ENCODE assay signal across 8 cellular contexts in genomic region chr10:110867807-110868465, GRCh38. TPM values are rescaled to one million over a fixed set of nuclear protein-coding genes. Genes with fewer than 3 reads are reported as not detected.
DNase-seq lines count a peak whose midpoint lies in the region; ATAC-seq and TF ChIP-seq lines count a peak whose summit lies in the region.
"Had no signal": no experiment of that assay in that cellular context is flagged by ENCODE, and none has a peak within 500 bp of the region (broad histone marks: within the 10 kb centered on the region; RNA-seq: fewer than 3 reads in every experiment).

No MANE protein-coding gene starts in this region.

- TF ChIP-seq POLR2A in gastroesophageal sphincter (IDR thresholded peaks at IDR 0.05), result no peak

- TF ChIP-seq CTCF in GM23338 (conservative IDR thresholded peaks at IDR 0.05; ENCODE audit: low read depth in 2 of 2) (no peak), gastroesophageal sphincter (IDR thresholded peaks at IDR 0.05) (no peak), GM10248 (IDR thresholded peaks at IDR 0.05; ENCODE audit: control extremely low read depth, extremely low read depth, low read depth, missing control alignments) (no peak)

- no peak overlapping the region for H3K4me3 ChIP-seq in GM23338
- no peak overlapping the region for H3K4me3 ChIP-seq in gastroesophageal sphincter

- H2AFZ ChIP-seq in GM23338, result peak overlapping the region; percentile 80; the same call in 1 of the 2 replicates

- WGBS in gastroesophageal sphincter (ENCODE audit: low coverage in 1 of 2), 2 donors, result 50 to 72% methylated on average over 3 to 4 of the region's 4 CpGs

- H3K9me2 ChIP-seq in GM23338 (ENCODE audit: insufficient read depth), result no peaks in the 10 kb centered on the region

- peaks cover 29% of the 10 kb centered on the region for H3K4me1 Mint-ChIP-seq in GM23338
- H3K4me1 Mint-ChIP-seq in T-cell, result peaks cover 84 to 87% (median 86%) of the 10 kb centered on the region in 3 donors
- H3K4me1 Mint-ChIP-seq in stimulated activated naive CD8-positive, alpha-beta T cell treated with anti-CD3 and anti-CD28 coated beads, Interleukin-15, amount 100 ng/mL, for 72 hours, result peaks cover 85% of the 10 kb centered on the region

- POLR2A ChIA-PET in T-cell (lab: Charles Lee), result interaction anchor here (0.6 to 1.7 kb wide), 10 partner anchors 8 to 51 kb away, joined by 3 to 10 read pairs (median 4); partner anchors contain the start of genes BBIP1 (in 1 of the 2) and SHOC2 (in 1 of the 2)
- POLR2A ChIA-PET in GM10248 (lab: Yijun Ruan, JAX), result interaction anchor here (0.8 kb wide), 1 partner anchor 22 kb away, joined by 3 read pairs; no protein-coding TSS in a partner anchor

- H3K4me3 Mint-ChIP-seq in GM23338 (no peak overlapping the region), T-cell (peak overlapping the region; percentile 84 to 99 (median 97))
- H3K4me3 Mint-ChIP-seq in stimulated activated naive CD8-positive, alpha-beta T cell treated with anti-CD3 and anti-CD28 coated beads, Interleukin-15, amount 100 ng/mL, for 72 hours, result peak overlapping the region; percentile 83 to 93

- no peak overlapping the region for H3K4me2 ChIP-seq in GM23338

- DNase-seq in GM23338 (ENCODE audit: low spot score) (no peak), T-cell (no peak), GM10248 (ENCODE audit: extremely low spot score) (no peak), kidney glomerular epithelial cell (lab: John Stamatoyannopoulos, UW) (no peak)
- no peak for DNase-seq in stimulated activated naive CD8-positive, alpha-beta T cell treated with anti-CD3 and anti-CD28 coated beads, Interleukin-15, amount 100 ng/mL, for 72 hours
- DNase-seq in stimulated activated CD4-positive, alpha-beta T cell treated with anti-CD3 and anti-CD28 coated beads, Interleukin-4, amount 100 ng/mL, for 1 hour, result no peak
- DNase-seq: NCI-H1436 had no signal

- no peak for ATAC-seq in GM23338
- no peak for ATAC-seq in T-cell (replicated peaks in 1 of 4)
- no peak for ATAC-seq in gastroesophageal sphincter
- no peak for ATAC-seq in stimulated activated naive CD8-positive, alpha-beta T cell treated with anti-CD3 and anti-CD28 coated beads, Interleukin-15, amount 100 ng/mL, for 72 hours

- H3K27ac Mint-ChIP-seq in GM23338, result peak overlapping the region; percentile 29; the same call in 1 of the 2 replicates
- peak overlapping the region; percentile 99 for H3K27ac Mint-ChIP-seq in T-cell
- peak overlapping the region; percentile 53 to 95 for H3K27ac Mint-ChIP-seq in stimulated activated naive CD8-positive, alpha-beta T cell treated with anti-CD3 and anti-CD28 coated beads, Interleukin-15, amount 100 ng/mL, for 72 hours

- H3K36me3 ChIP-seq in GM23338 (ENCODE audit: insufficient read depth) (no peaks in the 10 kb centered on the region), gastroesophageal sphincter (no peaks in the 10 kb centered on the region)

- no peak for TF ChIP-seq EP300 in gastroesophageal sphincter (IDR thresholded peaks at IDR 0.05)

- H3K36me3 Mint-ChIP-seq in GM23338 (ENCODE audit: low read depth) (no peaks in the 10 kb centered on the region; the same call in 2 of the 3 replicates), T-cell (peaks cover 4% of the 10 kb centered on the region)

- no peaks in the 10 kb centered on the region for H3K79me2 ChIP-seq in GM23338 (replicated peaks; ENCODE audit: insufficient read depth)

- H3F3A ChIP-seq in GM23338 (replicated peaks; ENCODE audit: low read depth), result no peaks in the 10 kb centered on the region

- H3K9me3 ChIP-seq in gastroesophageal sphincter, result no peaks in the 10 kb centered on the region

- no peak overlapping the region for H3K27ac ChIP-seq in GM23338 (ENCODE audit: low read depth)
- H3K27ac ChIP-seq in gastroesophageal sphincter, result peak overlapping the region in 3 of 4 donors; percentile 13 to 46 (median 33)

- CTCF ChIA-PET in T-cell (lab: Charles Lee), result interaction anchor here (0.6 to 2.0 kb wide), 7 partner anchors 8 to 33 kb away, joined by 3 to 5 read pairs (median 4); no protein-coding TSS in a partner anchor
- CTCF ChIA-PET in GM10248 (lab: Yijun Ruan, JAX), result interaction anchor here (0.8 to 4.7 kb wide), 11 partner anchors 10 to 513 kb away, joined by 3 to 27 read pairs (median 5); no protein-coding TSS in a partner anchor

- peaks cover 7% of the 10 kb centered on the region for H3K27me3 Mint-ChIP-seq in GM23338 (ENCODE audit: insufficient read depth, low read depth, poor library complexity)
- H3K27me3 Mint-ChIP-seq in T-cell, result no peaks in the 10 kb centered on the region
- no peaks in the 10 kb centered on the region for H3K27me3 Mint-ChIP-seq in stimulated activated naive CD8-positive, alpha-beta T cell treated with anti-CD3 and anti-CD28 coated beads, Interleukin-15, amount 100 ng/mL, for 72 hours

- H3K4me1 ChIP-seq in GM23338 (ENCODE audit: insufficient read depth), result peaks cover 11% of the 10 kb centered on the region
- H3K4me1 ChIP-seq in gastroesophageal sphincter, result peaks cover 0 to 32% (median 10%) of the 10 kb centered on the region in 3 donors

- H3K9me3 Mint-ChIP-seq in GM23338, result no peaks in the 10 kb centered on the region
- H3K9me3 Mint-ChIP-seq in T-cell, result peaks cover 0 to 4% (median 0%) of the 10 kb centered on the region in 3 donors
- H3K9me3 Mint-ChIP-seq in stimulated activated naive CD8-positive, alpha-beta T cell treated with anti-CD3 and anti-CD28 coated beads, Interleukin-15, amount 100 ng/mL, for 72 hours, result no peaks in the 10 kb centered on the region

- H4K20me1 ChIP-seq in GM23338 (replicated peaks; ENCODE audit: insufficient read depth), result no peaks in the 10 kb centered on the region

- H3K27me3 ChIP-seq in GM23338 (ENCODE audit: insufficient read depth) (no peaks in the 10 kb centered on the region), gastroesophageal sphincter (no peaks in the 10 kb centered on the region)

TF ChIP-seq in GM23338, 12 proteins besides CTCF, POLR2A, EP300 and RAD21:
- TF ChIP-seq ZNF114 (CRISPR knock-in tag; IDR thresholded peaks at IDR 0.05) (no peak), CREB1 (CRISPR knock-in tag; IDR thresholded peaks at IDR 0.05; ENCODE audit: low read depth) (no peak), REST (IDR thresholded peaks at IDR 0.05; ENCODE audit: unreplicated experiment) (no peak), EZH2 (IDR thresholded peaks at IDR 0.05; ENCODE audit: low read depth, unreplicated experiment) (no peak)

RNA-seq across cellular contexts. Expression of gene PDCD4, which starts 3.8 kb away (rescaled TPM):
- 9.2 and 10.1 TPM in 2 replicates for total RNA-seq in GM23338 (2014; rRNA removed; shearing (Covaris generic))
- polyA plus RNA-seq in GM23338 (2016; fragmentation: Nextera tagmentation; extraction: Ambion mirVana), result 13.7 and 18.0 TPM in 2 replicates
- 100 to 1,000 TPM; 239 to 335 (median 309) TPM for total RNA-seq in T-cell
- 10 to 100 TPM; 69.1 to 74.6 (median 72.2) TPM for total RNA-seq in gastroesophageal sphincter

RNA-seq across cellular contexts. Expression of gene BBIP1, which starts 51.0 kb away (rescaled TPM):
- total RNA-seq in GM23338 (2014; rRNA removed; shearing (Covaris generic)), result 14.8 and 20.6 TPM in 2 replicates
- polyA plus RNA-seq in GM23338 (2016; fragmentation: Nextera tagmentation; extraction: Ambion mirVana), result 50.6 and 56.5 TPM in 2 replicates
- total RNA-seq in T-cell, result 10 to 100 TPM; 28.6 to 36.6 (median 32.0) TPM
- 10 to 100 TPM; 27.1 to 40.2 (median 28.7) TPM for total RNA-seq in gastroesophageal sphincter

RNA-seq across cellular contexts. Expression of gene SHOC2, which starts 51.5 kb away (rescaled TPM):
- 23.3 and 30.6 TPM in 2 replicates for total RNA-seq in GM23338 (2014; rRNA removed; shearing (Covaris generic))
- polyA plus RNA-seq in GM23338 (2016; fragmentation: Nextera tagmentation; extraction: Ambion mirVana), result 29.9 and 33.3 TPM in 2 replicates
- total RNA-seq in T-cell (10 to 100 TPM; 53.3 to 65.1 (median 54.0) TPM), gastroesophageal sphincter (10 to 100 TPM; 50.5 to 66.0 (median 58.4) TPM)

Comparison
In these comparisons a context has a peak if more than half of its experiments do, and no peak if none do; other contexts are left out.
1. H3K27ac Mint-ChIP-seq: peak in every context shown above with its lines; median percentile 99 in T-cell; 74 in stimulated activated naive CD8-positive, alpha-beta T cell treated with anti-CD3 and anti-CD28 coated beads, Interleukin-15, amount 100 ng/mL, for 72 hours; 29 in GM23338.